1 cellular context compared by ENCODE assay signal in the genomic region with DNA sequence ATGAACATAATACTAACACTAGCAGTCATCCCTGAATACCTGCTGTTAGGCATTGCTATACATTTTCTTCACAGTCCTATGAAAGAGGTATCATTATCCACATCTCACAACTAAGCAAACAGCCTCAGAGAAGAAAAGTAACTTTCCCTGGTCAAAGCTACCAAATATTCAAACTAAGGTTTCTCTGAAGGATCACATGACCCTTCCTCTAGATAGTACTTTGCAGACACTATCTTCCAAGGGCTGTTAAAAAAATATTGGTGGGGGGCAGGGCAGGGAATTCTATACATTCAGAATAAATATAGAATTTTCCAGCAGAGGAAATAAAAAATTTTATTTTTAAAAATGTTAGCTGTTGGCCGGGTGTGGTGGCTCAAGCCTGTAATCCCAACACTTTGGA.
TF ChIP-seq lines count a peak whose summit lies in the region.

No MANE protein-coding gene starts in this region.

TF ChIP-seq in WTC11, 78 proteins besides CTCF, POLR2A, EP300 and RAD21 (continued from another document):
- TF ChIP-seq ARID4B (CRISPR knock-in tag; IDR thresholded peaks at IDR 0.05; ENCODE audit: borderline replicate concordance): no peak
- TF ChIP-seq, protein P1, sequence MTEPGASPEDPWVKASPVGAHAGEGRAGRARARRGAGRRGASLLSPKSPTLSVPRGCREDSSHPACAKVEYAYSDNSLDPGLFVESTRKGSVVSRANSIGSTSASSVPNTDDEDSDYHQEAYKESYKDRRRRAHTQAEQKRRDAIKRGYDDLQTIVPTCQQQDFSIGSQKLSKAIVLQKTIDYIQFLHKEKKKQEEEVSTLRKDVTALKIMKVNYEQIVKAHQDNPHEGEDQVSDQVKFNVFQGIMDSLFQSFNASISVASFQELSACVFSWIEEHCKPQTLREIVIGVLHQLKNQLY (CRISPR knock-in tag; IDR thresholded peaks at IDR 0.05): no peak
- TF ChIP-seq, protein P2, sequence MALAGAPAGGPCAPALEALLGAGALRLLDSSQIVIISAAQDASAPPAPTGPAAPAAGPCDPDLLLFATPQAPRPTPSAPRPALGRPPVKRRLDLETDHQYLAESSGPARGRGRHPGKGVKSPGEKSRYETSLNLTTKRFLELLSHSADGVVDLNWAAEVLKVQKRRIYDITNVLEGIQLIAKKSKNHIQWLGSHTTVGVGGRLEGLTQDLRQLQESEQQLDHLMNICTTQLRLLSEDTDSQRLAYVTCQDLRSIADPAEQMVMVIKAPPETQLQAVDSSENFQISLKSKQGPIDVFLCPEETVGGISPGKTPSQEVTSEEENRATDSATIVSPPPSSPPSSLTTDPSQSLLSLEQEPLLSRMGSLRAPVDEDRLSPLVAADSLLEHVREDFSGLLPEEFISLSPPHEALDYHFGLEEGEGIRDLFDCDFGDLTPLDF (CRISPR knock-in tag; IDR thresholded peaks at IDR 0.05): no peak
